Comparison of ENCODE assay signal across 19 cellular contexts in the genomic region with DNA sequence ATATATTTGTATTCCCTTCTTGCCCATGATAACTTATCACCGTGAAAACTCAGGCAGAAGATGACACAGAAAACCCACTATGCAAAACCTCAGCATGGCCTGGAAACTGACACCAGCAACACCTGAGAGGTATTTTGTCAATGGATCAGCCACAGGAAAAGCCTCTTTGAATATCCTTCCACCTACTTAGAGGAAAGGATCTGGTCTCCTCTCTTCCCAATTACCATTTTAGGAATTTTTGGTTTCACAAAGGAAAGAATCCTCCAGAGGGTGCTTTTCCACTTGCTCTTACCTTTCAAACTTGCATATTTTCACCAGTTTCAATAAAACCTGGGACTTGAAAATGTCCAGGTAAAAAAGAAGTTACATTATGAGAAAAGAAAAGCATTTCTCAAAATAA.
"Had no signal": no experiment of that assay in that cellular context is flagged by ENCODE, and none has a peak within 500 bp of the region (broad histone marks: within the 10 kb centered on the region; RNA-seq: fewer than 3 reads in every experiment).

No MANE protein-coding gene starts in this region.

- H3K36me3 ChIP-seq: lower lobe of right lung, ovary, spleen, thoracic aorta, tibial nerve, upper lobe of left lung had no signal

- H3K4me1 Mint-ChIP-seq: natural killer cell; stimulated activated memory B cell treated with anti-CD40 and anti-IgM and Interleukin-4, amounts not matched to agents 10 μg/mL and 1 μg/mL and 100 μg/mL, for 72 hours had no signal

- H3K36me3 Mint-ChIP-seq: natural killer cell; stimulated activated memory B cell treated with anti-CD40 and anti-IgM and Interleukin-4, amounts not matched to agents 10 μg/mL and 1 μg/mL and 100 μg/mL, for 72 hours had no signal

- H3K27ac ChIP-seq: dorsolateral prefrontal cortex, lower lobe of right lung, ovary, psoas muscle, skin epidermis, spleen, thoracic aorta, tibial nerve, upper lobe of left lung had no signal

- DNase-seq: dorsolateral prefrontal cortex; effector CD4-positive, alpha-beta T cell; head of caudate nucleus; left ventricle myocardium superior; lower lobe of right lung; natural killer cell; occipital lobe; ovary; posterior cingulate gyrus; psoas muscle; right cardiac atrium; spleen; stimulated activated CD4-positive, alpha-beta T cell treated with anti-CD3 and anti-CD28 coated beads, Interleukin-4, amount 100 ng/mL, for 4 hours; upper lobe of left lung had no signal

- H3K9me3 ChIP-seq: lower lobe of right lung, ovary, psoas muscle, spleen, thoracic aorta, tibial nerve, upper lobe of left lung had no signal

- H3K27ac Mint-ChIP-seq: natural killer cell; stimulated activated memory B cell treated with anti-CD40 and anti-IgM and Interleukin-4, amounts not matched to agents 10 μg/mL and 1 μg/mL and 100 μg/mL, for 72 hours; stimulated activated naive CD8-positive, alpha-beta T cell treated with anti-CD3 and anti-CD28 coated beads, Interleukin-15, Interleukin-2, amounts not matched to agents 100 ng/mL and 50 ng/mL, for 24 hours had no signal

- H3K4me3 ChIP-seq: dorsolateral prefrontal cortex, lower lobe of right lung, ovary, psoas muscle, skin epidermis, spleen, thoracic aorta, tibial nerve, upper lobe of left lung had no signal

- H3K9me3 Mint-ChIP-seq: natural killer cell; stimulated activated memory B cell treated with anti-CD40 and anti-IgM and Interleukin-4, amounts not matched to agents 10 μg/mL and 1 μg/mL and 100 μg/mL, for 72 hours; stimulated activated naive CD8-positive, alpha-beta T cell treated with anti-CD3 and anti-CD28 coated beads, Interleukin-15, Interleukin-2, amounts not matched to agents 100 ng/mL and 50 ng/mL, for 24 hours had no signal

- H3K4me1 ChIP-seq: lower lobe of right lung, psoas muscle, spleen, tibial nerve, upper lobe of left lung had no signal

- H3K27me3 ChIP-seq: tibial nerve, upper lobe of left lung had no signal

- H3K27me3 Mint-ChIP-seq: stimulated activated memory B cell treated with anti-CD40 and anti-IgM and Interleukin-4, amounts not matched to agents 10 μg/mL and 1 μg/mL and 100 μg/mL, for 72 hours; stimulated activated naive CD8-positive, alpha-beta T cell treated with anti-CD3 and anti-CD28 coated beads, Interleukin-15, Interleukin-2, amounts not matched to agents 100 ng/mL and 50 ng/mL, for 24 hours had no signal

- H3K4me3 Mint-ChIP-seq: natural killer cell; stimulated activated memory B cell treated with anti-CD40 and anti-IgM and Interleukin-4, amounts not matched to agents 10 μg/mL and 1 μg/mL and 100 μg/mL, for 72 hours; stimulated activated naive CD8-positive, alpha-beta T cell treated with anti-CD3 and anti-CD28 coated beads, Interleukin-15, Interleukin-2, amounts not matched to agents 100 ng/mL and 50 ng/mL, for 24 hours had no signal

- ATAC-seq: left ventricle myocardium superior; lower lobe of right lung; natural killer cell; psoas muscle; right cardiac atrium; stimulated activated memory B cell treated with anti-CD40 and anti-IgM and Interleukin-4, amounts not matched to agents 10 μg/mL and 1 μg/mL and 100 μg/mL, for 72 hours had no signal
